In the genomic region with DNA sequence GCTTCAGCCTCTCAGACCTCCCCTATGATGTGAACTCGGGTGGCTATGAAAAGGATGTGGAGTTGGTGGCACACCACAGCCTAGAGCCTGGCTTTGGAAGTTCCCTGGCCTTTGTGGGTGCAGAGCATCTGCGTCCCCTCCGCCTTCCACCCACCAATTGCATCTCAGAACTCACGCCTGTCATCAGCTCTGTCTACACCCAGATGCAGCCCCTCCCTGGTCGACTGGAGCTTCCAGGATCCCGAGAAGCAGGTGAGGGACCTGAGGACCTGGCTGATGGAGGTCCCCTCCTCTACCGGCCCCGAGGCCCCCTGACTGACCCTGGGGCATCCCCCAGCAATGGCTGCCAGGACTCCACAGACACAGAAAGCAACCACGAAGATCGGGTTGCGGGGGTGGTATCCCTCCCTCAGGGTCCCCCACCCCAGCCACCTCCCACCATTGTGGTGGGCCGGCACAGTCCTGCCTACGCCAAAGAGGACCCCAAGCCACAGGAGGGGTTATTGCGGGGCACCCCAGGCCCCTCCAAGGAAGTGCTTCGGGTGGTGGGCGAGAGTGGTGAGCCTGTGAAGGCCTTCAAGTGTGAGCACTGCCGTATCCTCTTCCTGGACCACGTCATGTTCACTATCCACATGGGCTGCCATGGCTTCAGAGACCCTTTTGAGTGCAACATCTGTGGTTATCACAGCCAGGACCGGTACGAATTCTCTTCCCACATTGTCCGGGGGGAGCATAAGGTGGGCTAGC, we compare ENCODE assay signal across 24 cellular contexts. TPM values are rescaled to one million over a fixed set of nuclear protein-coding genes. Genes with fewer than 3 reads are reported as not detected.
DNase-seq lines count a peak whose midpoint lies in the region; ATAC-seq lines count a peak whose summit lies in the region.
"Had no signal": no experiment of that assay in that cellular context is flagged by ENCODE, and none has a peak within 500 bp of the region (broad histone marks: within the 10 kb centered on the region; RNA-seq: fewer than 3 reads in every experiment).

No MANE protein-coding gene starts in this region.

- CTCF ChIA-PET in activated naive CD4-positive, alpha-beta T cell treated with anti-CD3 and anti-CD28 coated beads for 36 hours (lab: Charles Lee), result interaction anchor here (1.0 kb wide), 1 partner anchor 39 kb away, joined by 5 read pairs; no protein-coding TSS in a partner anchor
- CTCF ChIA-PET in activated CD8-positive, alpha-beta memory T cell treated with anti-CD3 and anti-CD28 coated beads, Interleukin-2, amount 10 ng/mL, durations not matched to agents 7 days and 5 days (lab: Charles Lee), result interaction anchor here (1.0 to 2.4 kb wide), 4 partner anchors 10 to 296 kb away, joined by 3 to 14 read pairs (median 4); no protein-coding TSS in a partner anchor

- H3K36me3 Mint-ChIP-seq in activated naive CD4-positive, alpha-beta T cell treated with anti-CD3 and anti-CD28 coated beads, Interleukin-2, amount 50 U/mL, for 24 hours, result peaks cover 18% of the 10 kb centered on the region
- peaks cover 33% of the 10 kb centered on the region for H3K36me3 Mint-ChIP-seq in activated naive CD4-positive, alpha-beta T cell treated with anti-CD3 and anti-CD28 coated beads for 36 hours (ENCODE audit: low read depth)
- peaks cover 47% of the 10 kb centered on the region for H3K36me3 Mint-ChIP-seq in activated CD8-positive, alpha-beta memory T cell treated with anti-CD3 and anti-CD28 coated beads, Interleukin-2, amount 10 ng/mL, durations not matched to agents 7 days and 5 days
- H3K36me3 Mint-ChIP-seq in effector memory CD8-positive, alpha-beta T cell (ENCODE audit: insufficient read depth), result peaks cover 10% of the 10 kb centered on the region
- H3K36me3 Mint-ChIP-seq in stimulated activated naive CD8-positive, alpha-beta T cell treated with anti-CD3 and anti-CD28 coated beads, Interleukin-15, Interleukin-2, amounts not matched to agents 100 ng/mL and 50 ng/mL, for 24 hours (ENCODE audit: low read depth), result peaks cover 51% of the 10 kb centered on the region

- H3K27me3 Mint-ChIP-seq in activated naive CD4-positive, alpha-beta T cell treated with anti-CD3 and anti-CD28 coated beads, Interleukin-2, amount 50 U/mL, for 24 hours, result no peaks in the 10 kb centered on the region
- H3K27me3 Mint-ChIP-seq in activated naive CD4-positive, alpha-beta T cell treated with anti-CD3 and anti-CD28 coated beads for 36 hours (ENCODE audit: low read depth), result no peaks in the 10 kb centered on the region
- no peaks in the 10 kb centered on the region for H3K27me3 Mint-ChIP-seq in activated CD8-positive, alpha-beta memory T cell treated with anti-CD3 and anti-CD28 coated beads, Interleukin-2, amount 10 ng/mL, durations not matched to agents 7 days and 5 days
- no peaks in the 10 kb centered on the region for H3K27me3 Mint-ChIP-seq in effector memory CD8-positive, alpha-beta T cell
- no peaks in the 10 kb centered on the region for H3K27me3 Mint-ChIP-seq in stimulated activated naive CD8-positive, alpha-beta T cell treated with anti-CD3 and anti-CD28 coated beads, Interleukin-15, Interleukin-2, amounts not matched to agents 100 ng/mL and 50 ng/mL, for 24 hours
- H3K27me3 Mint-ChIP-seq: IgD-negative memory B cell had no signal

- no peak overlapping the region for H3K4me3 Mint-ChIP-seq in activated naive CD4-positive, alpha-beta T cell treated with anti-CD3 and anti-CD28 coated beads, Interleukin-2, amount 50 U/mL, for 24 hours
- no peak overlapping the region for H3K4me3 Mint-ChIP-seq in activated naive CD4-positive, alpha-beta T cell treated with anti-CD3 and anti-CD28 coated beads for 36 hours
- no peak overlapping the region for H3K4me3 Mint-ChIP-seq in activated CD8-positive, alpha-beta memory T cell treated with anti-CD3 and anti-CD28 coated beads, Interleukin-2, amount 10 ng/mL, durations not matched to agents 7 days and 5 days
- no peak overlapping the region for H3K4me3 Mint-ChIP-seq in effector memory CD8-positive, alpha-beta T cell
- H3K4me3 Mint-ChIP-seq in stimulated activated naive CD8-positive, alpha-beta T cell treated with anti-CD3 and anti-CD28 coated beads, Interleukin-15, Interleukin-2, amounts not matched to agents 100 ng/mL and 50 ng/mL, for 24 hours, result peak overlapping the region; percentile 71
- H3K4me3 Mint-ChIP-seq: CD14-positive monocyte had no signal

- DNase-seq in activated naive CD4-positive, alpha-beta T cell treated with anti-CD3 and anti-CD28 coated beads for 36 hours, result no peak
- peak; percentile 76 for DNase-seq in activated CD8-positive, alpha-beta memory T cell treated with anti-CD3 and anti-CD28 coated beads, Interleukin-2, amount 10 ng/mL, durations not matched to agents 7 days and 5 days
- DNase-seq in effector memory CD8-positive, alpha-beta T cell, result no peak
- DNase-seq in NCI-H187 (lab: John Stamatoyannopoulos, UW) (no peak), SIG-M5 (lab: John Stamatoyannopoulos, UW) (no peak)
- DNase-seq: activated CD4-positive, alpha-beta T cell treated with anti-CD3 and anti-CD28 coated beads, Interleukin-2, amount 50 U/mL, for 4 hours; cerebellar nuclear complex; DMS153; effector CD8-positive, alpha-beta T cell; gastrocnemius medialis; GOT3; hypothalamus; NCI-H1436 treated with DMSO at 0.1 percent for 48 hours; NCI-H526; RPMI8226; stimulated activated CD4-positive, alpha-beta T cell treated with anti-CD3 and anti-CD28 coated beads, Interleukin-12 subunit alpha, Interleukin-12 subunit beta, amount 100 ng/mL, for 4 hours; thyroid gland had no signal

- ATAC-seq in activated CD8-positive, alpha-beta memory T cell treated with anti-CD3 and anti-CD28 coated beads, Interleukin-2, amount 10 ng/mL, durations not matched to agents 7 days and 5 days, result peak; percentile 64
- peak; percentile 69 for ATAC-seq in effector memory CD8-positive, alpha-beta T cell (replicated peaks)
- no peak for ATAC-seq in GM19395 (IDR thresholded peaks at IDR 0.05; ENCODE audit: unreplicated experiment)
- ATAC-seq: esophagus mucosa, gastrocnemius medialis, SK-N-SH treated with all-trans-retinoic acid at 6 μM for 48 hours had no signal

- peaks cover 15% of the 10 kb centered on the region for H3K4me1 Mint-ChIP-seq in activated naive CD4-positive, alpha-beta T cell treated with anti-CD3 and anti-CD28 coated beads, Interleukin-2, amount 50 U/mL, for 24 hours
- H3K4me1 Mint-ChIP-seq in activated naive CD4-positive, alpha-beta T cell treated with anti-CD3 and anti-CD28 coated beads for 36 hours (ENCODE audit: low read depth), result peaks cover 25% of the 10 kb centered on the region
- peaks cover 59% of the 10 kb centered on the region for H3K4me1 Mint-ChIP-seq in activated CD8-positive, alpha-beta memory T cell treated with anti-CD3 and anti-CD28 coated beads, Interleukin-2, amount 10 ng/mL, durations not matched to agents 7 days and 5 days
- H3K4me1 Mint-ChIP-seq in effector memory CD8-positive, alpha-beta T cell (ENCODE audit: low read depth in 2 of 2), result peaks cover 1 to 15% of the 10 kb centered on the region in 2 donors
- H3K4me1 Mint-ChIP-seq in stimulated activated naive CD8-positive, alpha-beta T cell treated with anti-CD3 and anti-CD28 coated beads, Interleukin-15, Interleukin-2, amounts not matched to agents 100 ng/mL and 50 ng/mL, for 24 hours (ENCODE audit: low read depth), result peaks cover 89% of the 10 kb centered on the region
- H3K4me1 Mint-ChIP-seq: CD14-positive monocyte had no signal

- intact Hi-C loops in activated naive CD4-positive, alpha-beta T cell treated with anti-CD3 and anti-CD28 coated beads for 36 hours (cut with micrococcal nuclease), result no loop called here

- H3K9me3 Mint-ChIP-seq in activated naive CD4-positive, alpha-beta T cell treated with anti-CD3 and anti-CD28 coated beads, Interleukin-2, amount 50 U/mL, for 24 hours, result no peaks in the 10 kb centered on the region
- H3K9me3 Mint-ChIP-seq in activated naive CD4-positive, alpha-beta T cell treated with anti-CD3 and anti-CD28 coated beads for 36 hours, result no peaks in the 10 kb centered on the region
- H3K9me3 Mint-ChIP-seq in activated CD8-positive, alpha-beta memory T cell treated with anti-CD3 and anti-CD28 coated beads, Interleukin-2, amount 10 ng/mL, durations not matched to agents 7 days and 5 days (ENCODE audit: low read depth), result no peaks in the 10 kb centered on the region
- no peaks in the 10 kb centered on the region for H3K9me3 Mint-ChIP-seq in effector memory CD8-positive, alpha-beta T cell
- no peaks in the 10 kb centered on the region for H3K9me3 Mint-ChIP-seq in stimulated activated naive CD8-positive, alpha-beta T cell treated with anti-CD3 and anti-CD28 coated beads, Interleukin-15, Interleukin-2, amounts not matched to agents 100 ng/mL and 50 ng/mL, for 24 hours
- H3K9me3 Mint-ChIP-seq: CD14-positive monocyte, IgD-negative memory B cell had no signal

- peak overlapping the region; percentile 73 for H3K27ac Mint-ChIP-seq in activated naive CD4-positive, alpha-beta T cell treated with anti-CD3 and anti-CD28 coated beads, Interleukin-2, amount 50 U/mL, for 24 hours
- no peak overlapping the region for H3K27ac Mint-ChIP-seq in activated naive CD4-positive, alpha-beta T cell treated with anti-CD3 and anti-CD28 coated beads for 36 hours
- H3K27ac Mint-ChIP-seq in activated CD8-positive, alpha-beta memory T cell treated with anti-CD3 and anti-CD28 coated beads, Interleukin-2, amount 10 ng/mL, durations not matched to agents 7 days and 5 days, result peak overlapping the region; percentile 59
- no peak overlapping the region for H3K27ac Mint-ChIP-seq in effector memory CD8-positive, alpha-beta T cell
- peak overlapping the region; percentile 85 for H3K27ac Mint-ChIP-seq in stimulated activated naive CD8-positive, alpha-beta T cell treated with anti-CD3 and anti-CD28 coated beads, Interleukin-15, Interleukin-2, amounts not matched to agents 100 ng/mL and 50 ng/mL, for 24 hours
- H3K27ac Mint-ChIP-seq: IgD-negative memory B cell had no signal

RNA-seq across cellular contexts. Expression of gene RPS26, which starts 7.0 kb away (rescaled TPM):
- 10 to 100 TPM; 31.0 to 37.3 TPM for total RNA-seq in activated naive CD4-positive, alpha-beta T cell treated with anti-CD3 and anti-CD28 coated beads for 36 hours
- 10 to 100 TPM; 27.9 to 42.2 TPM for total RNA-seq in activated CD8-positive, alpha-beta memory T cell treated with anti-CD3 and anti-CD28 coated beads, Interleukin-2, amount 10 ng/mL, durations not matched to agents 7 days and 5 days

RNA-seq across cellular contexts. Expression of gene IKZF4, which starts 13.9 kb away (rescaled TPM):
- total RNA-seq in activated naive CD4-positive, alpha-beta T cell treated with anti-CD3 and anti-CD28 coated beads for 36 hours, result 1 to 10 TPM; 7.5 to 8.2 TPM
- 10 to 100 TPM; 15.8 to 44.9 TPM for total RNA-seq in activated CD8-positive, alpha-beta memory T cell treated with anti-CD3 and anti-CD28 coated beads, Interleukin-2, amount 10 ng/mL, durations not matched to agents 7 days and 5 days

RNA-seq across cellular contexts. Expression of gene SUOX, which starts 37.7 kb away (rescaled TPM):
- total RNA-seq in activated naive CD4-positive, alpha-beta T cell treated with anti-CD3 and anti-CD28 coated beads for 36 hours, result 1 to 10 TPM; 1.7 to 2.2 TPM
- total RNA-seq in activated CD8-positive, alpha-beta memory T cell treated with anti-CD3 and anti-CD28 coated beads, Interleukin-2, amount 10 ng/mL, durations not matched to agents 7 days and 5 days, result 10 to 100 TPM in 1 of 2 experiments, 1 to 10 TPM in 1; 2.5 to 14.6 TPM

RNA-seq across cellular contexts. Expression of gene ERBB3, which starts 45.2 kb away (rescaled TPM):
- 1 to 10 TPM; 1.0 to 1.9 TPM for total RNA-seq in activated naive CD4-positive, alpha-beta T cell treated with anti-CD3 and anti-CD28 coated beads for 36 hours
- total RNA-seq in activated CD8-positive, alpha-beta memory T cell treated with anti-CD3 and anti-CD28 coated beads, Interleukin-2, amount 10 ng/mL, durations not matched to agents 7 days and 5 days, result 1 to 10 TPM in 1 of 2 experiments, under 1 TPM in 1; 0.94 to 1.8 TPM

Comparison
In these comparisons a context has a peak if more than half of its experiments do, and no peak if none do; other contexts are left out.
1. H3K27ac Mint-ChIP-seq: peak in activated naive CD4-positive, alpha-beta T cell treated with anti-CD3 and anti-CD28 coated beads, Interleukin-2, amount 50 U/mL, for 24 hours (single experiment), activated CD8-positive, alpha-beta memory T cell treated with anti-CD3 and anti-CD28 coated beads, Interleukin-2, amount 10 ng/mL, durations not matched to agents 7 days and 5 days (single experiment) and stimulated activated naive CD8-positive, alpha-beta T cell treated with anti-CD3 and anti-CD28 coated beads, Interleukin-15, Interleukin-2, amounts not matched to agents 100 ng/mL and 50 ng/mL, for 24 hours (single experiment); none in activated naive CD4-positive, alpha-beta T cell treated with anti-CD3 and anti-CD28 coated beads for 36 hours (single experiment) and effector memory CD8-positive, alpha-beta T cell (0 of 2).